22 cellular contexts compared by ENCODE assay signal in genomic region chr10:103626178-103626577, GRCh38.
"Had no signal": no experiment of that assay in that cellular context is flagged by ENCODE, and none has a peak within 500 bp of the region (broad histone marks: within the 10 kb centered on the region; RNA-seq: fewer than 3 reads in every experiment).

No MANE protein-coding gene starts in this region.

- H2AFZ ChIP-seq: neural progenitor cell had no signal

- H3K27me3 Mint-ChIP-seq: naive thymus-derived CD4-positive, alpha-beta T cell; stimulated activated naive CD8-positive, alpha-beta T cell treated with anti-CD3 and anti-CD28 coated beads, Interleukin-15, amount 100 ng/mL, for 72 hours had no signal

- DNase-seq: activated CD4-positive, alpha-beta T cell treated with anti-CD3 and anti-CD28 coated beads, Interleukin-2, amount 50 U/mL, for 1 hour; activated CD8-positive, alpha-beta memory T cell treated with anti-CD3 and anti-CD28 coated beads for 24 hours; activated CD8-positive, alpha-beta memory T cell treated with anti-CD3 and anti-CD28 coated beads, Interleukin-2, amount 50 U/mL, for 48 hours; activated effector memory CD4-positive, alpha-beta T cell treated with anti-CD3 and anti-CD28 coated beads, Interleukin-2, amount 50 U/mL, for 16 hours; activated naive CD4-positive, alpha-beta T cell treated with anti-CD3 and anti-CD28 coated beads, Interleukin-2, amount 50 U/mL, for 16 hours; activated T-cell treated with anti-CD3 and anti-CD28 coated beads, Interleukin-2, amount 50 U/mL, for 48 hours; foreskin keratinocyte; kidney; mammary epithelial cell; naive thymus-derived CD4-positive, alpha-beta T cell; ovary; stimulated activated CD4-positive, alpha-beta T cell treated with anti-CD3 and anti-CD28 coated beads, Interleukin-4, amount 100 ng/mL, for 1 hour; stimulated activated naive CD8-positive, alpha-beta T cell treated with anti-CD3 and anti-CD28 coated beads, Interleukin-15, amount 100 ng/mL, for 72 hours; T-helper 1 cell; T1000 had no signal

- H3K4me2 ChIP-seq: neural progenitor cell, smooth muscle cell had no signal

- H3K4me1 ChIP-seq: foreskin keratinocyte, neural progenitor cell had no signal

- H3K4me1 Mint-ChIP-seq: neural progenitor cell; stimulated activated naive CD8-positive, alpha-beta T cell treated with anti-CD3 and anti-CD28 coated beads, Interleukin-15, amount 100 ng/mL, for 72 hours had no signal

- H3K9ac ChIP-seq: neural progenitor cell had no signal

- H3K4me3 Mint-ChIP-seq: naive thymus-derived CD4-positive, alpha-beta T cell; neural progenitor cell; stimulated activated naive CD8-positive, alpha-beta T cell treated with anti-CD3 and anti-CD28 coated beads, Interleukin-15, amount 100 ng/mL, for 72 hours had no signal

- H3K27me3 ChIP-seq: dorsolateral prefrontal cortex, foreskin keratinocyte, neural progenitor cell, ovary, upper lobe of left lung had no signal

- H3K9me3 ChIP-seq: ovary, upper lobe of left lung had no signal

- H3K27ac Mint-ChIP-seq: stimulated activated naive CD8-positive, alpha-beta T cell treated with anti-CD3 and anti-CD28 coated beads, Interleukin-15, amount 100 ng/mL, for 72 hours had no signal

- H3K4me3 ChIP-seq: dorsolateral prefrontal cortex, neural progenitor cell, ovary, smooth muscle cell, upper lobe of left lung had no signal

- H3K27ac ChIP-seq: foreskin keratinocyte, neural progenitor cell, ovary, upper lobe of left lung had no signal

- ATAC-seq: activated CD4-positive, CD25-positive, alpha-beta regulatory T cell treated with anti-CD3 and anti-CD28 coated beads, Interleukin-2, amount 50 U/mL, for 24 hours; foreskin keratinocyte; left lobe of liver; naive thymus-derived CD4-positive, alpha-beta T cell; sciatic nerve; stimulated activated naive CD8-positive, alpha-beta T cell treated with anti-CD3 and anti-CD28 coated beads, Interleukin-15, amount 100 ng/mL, for 72 hours had no signal

- H3K36me3 ChIP-seq: neural progenitor cell, ovary had no signal
